ENCODE assay signal across 33 cellular contexts in the genomic region with DNA sequence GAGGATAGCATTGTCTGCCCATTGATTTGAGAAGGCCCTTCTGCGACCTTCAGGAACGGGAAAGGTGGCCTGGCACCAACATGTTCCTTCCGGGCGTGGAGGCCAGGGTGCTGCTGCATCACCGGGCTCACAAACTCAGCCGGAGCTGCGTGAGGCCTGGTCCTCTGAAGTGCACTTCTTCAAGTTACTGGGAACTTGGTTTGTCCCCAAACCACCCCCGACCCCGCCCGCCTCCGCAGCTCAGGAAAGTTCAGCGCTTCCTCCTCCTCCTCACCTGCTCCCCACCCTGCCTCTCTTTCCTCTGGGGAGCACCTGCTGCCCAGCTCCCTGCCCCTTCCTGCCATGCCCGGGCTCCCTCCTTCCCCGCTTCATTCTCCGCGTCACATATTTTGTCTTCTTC.
A peak's percentile ranks its signal among the peaks of the same experiment; 100 is the strongest.
DNase-seq lines count a peak whose midpoint lies in the region; ATAC-seq and TF ChIP-seq lines count a peak whose summit lies in the region.
"Had no signal": no experiment of that assay in that cellular context is flagged by ENCODE, and none has a peak within 500 bp of the region (broad histone marks: within the 10 kb centered on the region; RNA-seq: fewer than 3 reads in every experiment).

No MANE protein-coding gene starts in this region.

- H2BK12ac ChIP-seq in neuronal stem cell (ENCODE audit: low read length): no peak overlapping the region

- H3K36me3 ChIP-seq in right atrium auricular region (no peaks in the 10 kb centered on the region), heart left ventricle (no peaks in the 10 kb centered on the region), neuronal stem cell (replicated peaks in 1 of 2; ENCODE audit: control insufficient read depth in 2 of 2, insufficient read depth in 2 of 2, low read length in 2 of 2) (no peaks in the 10 kb centered on the region)
- H3K36me3 ChIP-seq: BE2C; BLaER1; BLaER1 treated with 17β-estradiol and CSF1 and Interleukin-3, amounts not matched to agents 10 nM and 100 nM had no signal

- no peak overlapping the region for H2BK120ac ChIP-seq in neuronal stem cell (ENCODE audit: low read depth, low read length)

- H2BK15ac ChIP-seq in neuronal stem cell (ENCODE audit: low read length): no peak overlapping the region

- H2BK5ac ChIP-seq in neuronal stem cell (ENCODE audit: low read length): no peak overlapping the region

- no peak overlapping the region for H3K4me3 Mint-ChIP-seq in activated naive CD8-positive, alpha-beta T cell treated with anti-CD3 and anti-CD28 coated beads for 36 hours
- H3K4me3 Mint-ChIP-seq: B cell; CD14-positive monocyte; CD4-positive, alpha-beta memory T cell; CD4-positive, alpha-beta T cell; CD4-positive, CD25-positive, alpha-beta regulatory T cell; CD8-positive, alpha-beta memory T cell; CD8-positive, alpha-beta T cell had no signal

- H4K8ac ChIP-seq in neuronal stem cell (ENCODE audit: low read depth, low read length): no peak overlapping the region

- no peak for TF ChIP-seq CTCF in right atrium auricular region (IDR thresholded peaks at IDR 0.05)
- TF ChIP-seq CTCF in heart left ventricle (IDR thresholded peaks at IDR 0.05): no peak

- peaks cover under 1% of the 10 kb centered on the region for H3K79me1 ChIP-seq in neuronal stem cell (ENCODE audit: low read depth, low read length)

- no peak overlapping the region for H3K9ac ChIP-seq in neuronal stem cell (ENCODE audit: low read depth, low read length, poor library complexity)
- H3K9ac ChIP-seq: BLaER1; BLaER1 treated with 17β-estradiol and CSF1 and Interleukin-3, amounts not matched to agents 10 nM and 100 nM had no signal

- H3K4ac ChIP-seq in neuronal stem cell (ENCODE audit: low read length): no peak overlapping the region

- H3K4me2 ChIP-seq in neuronal stem cell (ENCODE audit: insufficient read depth, low read length, poor library complexity, severe bottlenecking): no peak overlapping the region
- H3K4me2 ChIP-seq: A549; BLaER1; BLaER1 treated with 17β-estradiol and CSF1 and Interleukin-3, amounts not matched to agents 10 nM and 100 nM had no signal

- ATAC-seq in Right ventricle myocardium inferior (no peak), right cardiac atrium (no peak), heart left ventricle (no peak)
- ATAC-seq: A549; CD8-positive, alpha-beta T cell had no signal

- H4K91ac ChIP-seq in neuronal stem cell (ENCODE audit: low read depth, low read length, poor library complexity): no peak overlapping the region

- H2AK5ac ChIP-seq in neuronal stem cell (ENCODE audit: low read depth, low read length): no peak overlapping the region

- no peak overlapping the region for H3K27ac ChIP-seq in right atrium auricular region
- no peak overlapping the region for H3K27ac ChIP-seq in right cardiac atrium (ENCODE audit: low read length)
- H3K27ac ChIP-seq in heart left ventricle: no peak overlapping the region
- no peak overlapping the region for H3K27ac ChIP-seq in neuronal stem cell (replicated peaks; ENCODE audit: low read length)
- H3K27ac ChIP-seq: 22Rv1; A549; BLaER1; BLaER1 treated with 17β-estradiol and CSF1 and Interleukin-3, amounts not matched to agents 10 nM and 100 nM; C4-2B had no signal

- peak overlapping the region; percentile 37 for H3K23ac ChIP-seq in neuronal stem cell (ENCODE audit: low read depth, low read length, poor library complexity)

- TF ChIP-seq POLR2A in heart left ventricle (IDR thresholded peaks at IDR 0.05): no peak

- H3K27me3 Mint-ChIP-seq in activated naive CD8-positive, alpha-beta T cell treated with anti-CD3 and anti-CD28 coated beads for 36 hours: no peaks in the 10 kb centered on the region
- H3K27me3 Mint-ChIP-seq: CD4-positive, alpha-beta T cell; CD4-positive, CD25-positive, alpha-beta regulatory T cell had no signal

- H3K14ac ChIP-seq in neuronal stem cell (ENCODE audit: low read length): no peak overlapping the region

- H3K4me3 ChIP-seq in right atrium auricular region: no peak overlapping the region
- no peak overlapping the region for H3K4me3 ChIP-seq in right cardiac atrium (ENCODE audit: low read length)
- no peak overlapping the region for H3K4me3 ChIP-seq in heart left ventricle
- H3K4me3 ChIP-seq in neuronal stem cell (ENCODE audit: low read length in 2 of 2): no peak overlapping the region
- H3K4me3 ChIP-seq: A549; BLaER1; BLaER1 treated with 17β-estradiol and CSF1 and Interleukin-3, amounts not matched to agents 10 nM and 100 nM had no signal

- H3K4me1 ChIP-seq in right atrium auricular region: no peaks in the 10 kb centered on the region
- H3K4me1 ChIP-seq in right cardiac atrium (ENCODE audit: control insufficient read depth, insufficient read depth, low read length): no peaks in the 10 kb centered on the region
- peaks cover 0 to 4% (median 0%) of the 10 kb centered on the region in 12 donors for H3K4me1 ChIP-seq in heart left ventricle
- peaks cover 0 to 4% of the 10 kb centered on the region in 2 donors for H3K4me1 ChIP-seq in neuronal stem cell (ENCODE audit: control insufficient read depth in 2 of 2, insufficient read depth in 1 of 2, low read depth in 1 of 2, low read length in 2 of 2)
- H3K4me1 ChIP-seq: BE2C had no signal

- H3K9me3 ChIP-seq in right atrium auricular region (no peaks in the 10 kb centered on the region), right cardiac atrium (ENCODE audit: control insufficient read depth, low read length) (no peaks in the 10 kb centered on the region), heart left ventricle (no peaks in the 10 kb centered on the region), neuronal stem cell (replicated peaks in 1 of 2; ENCODE audit: control insufficient read depth in 2 of 2, insufficient read depth in 1 of 2, low read depth in 1 of 2, low read length in 2 of 2) (peaks cover 0 to 1% of the 10 kb centered on the region in 2 donors)
- H3K9me3 ChIP-seq: A549; BE2C; BLaER1; BLaER1 treated with 17β-estradiol and CSF1 and Interleukin-3, amounts not matched to agents 10 nM and 100 nM; Caco-2 had no signal

- H3K27ac Mint-ChIP-seq in activated naive CD8-positive, alpha-beta T cell treated with anti-CD3 and anti-CD28 coated beads for 36 hours: no peak overlapping the region
- H3K27ac Mint-ChIP-seq: B cell; CD14-positive monocyte; CD4-positive, alpha-beta memory T cell; CD4-positive, alpha-beta T cell; CD4-positive, CD25-positive, alpha-beta regulatory T cell; CD8-positive, alpha-beta T cell had no signal

- H3K18ac ChIP-seq in neuronal stem cell (ENCODE audit: low read length): no peak overlapping the region

- no peaks in the 10 kb centered on the region for H3K9me3 Mint-ChIP-seq in activated naive CD8-positive, alpha-beta T cell treated with anti-CD3 and anti-CD28 coated beads for 36 hours
- H3K9me3 Mint-ChIP-seq: CD4-positive, alpha-beta T cell; CD4-positive, CD25-positive, alpha-beta regulatory T cell; CD8-positive, alpha-beta memory T cell; CD8-positive, alpha-beta T cell had no signal

- DNase-seq in Right ventricle myocardium inferior (ENCODE audit: missing footprints): peak; percentile 64
- no peak for DNase-seq in right atrium auricular region (ENCODE audit: low spot score)
- peak in 2 of 3 donors; percentile 23 to 36 for DNase-seq in right cardiac atrium
- no peak for DNase-seq in heart left ventricle
- no peak for DNase-seq in neuronal stem cell (ENCODE audit: low spot score)
- DNase-seq in activated naive CD8-positive, alpha-beta T cell treated with anti-CD3 and anti-CD28 coated beads for 36 hours: no peak
- DNase-seq: 8988T; ACHN; AML-193; BE2C; C1 segment of cervical spinal cord; Caco-2; Calu3; CD4-positive, alpha-beta memory T cell; CD4-positive, alpha-beta T cell; CD4-positive, CD25-positive, alpha-beta regulatory T cell; CD8-positive, alpha-beta memory T cell; CD8-positive, alpha-beta T cell; COR-L47; DMS 273 treated with DMSO at 0.1 percent for 48 hours; DMS153; DMS53; DMS79; DMS79 treated with DMSO at 0.1 percent for 48 hours; DND-41; EL had no signal

- no peaks in the 10 kb centered on the region for H3K36me3 Mint-ChIP-seq in activated naive CD8-positive, alpha-beta T cell treated with anti-CD3 and anti-CD28 coated beads for 36 hours
- H3K36me3 Mint-ChIP-seq: CD14-positive monocyte; CD4-positive, alpha-beta memory T cell; CD4-positive, CD25-positive, alpha-beta regulatory T cell; CD8-positive, alpha-beta memory T cell; CD8-positive, alpha-beta T cell had no signal

- WGBS in right cardiac atrium: 85% methylated on average over 16 of the region's 16 CpGs
- 79 to 85% (median 82%) methylated on average over 15 to 16 of the region's 16 CpGs for WGBS in heart left ventricle, 4 donors
- no CpG with 5 or more reads among the region's 16 CpGs for WGBS in neuronal stem cell (ENCODE audit: extremely low coverage in 2 of 2, insufficient read length in 2 of 2, insufficient replicate concordance in 1 of 2), 2 donors

- intact Hi-C loops in Right ventricle myocardium inferior (cut with DNase I): no loop called here
- intact Hi-C loops in right cardiac atrium (cut with DNase I): no loop called here
- intact Hi-C loops in heart left ventricle (cut with DNase I): no loop called here

- H3K27me3 ChIP-seq in right atrium auricular region (no peaks in the 10 kb centered on the region), right cardiac atrium (ENCODE audit: control insufficient read depth, insufficient read depth) (no peaks in the 10 kb centered on the region), heart left ventricle (peaks cover 3 to 52% (median 16%) of the 10 kb centered on the region in 9 donors), neuronal stem cell (ENCODE audit: control insufficient read depth in 3 of 3, insufficient read depth in 3 of 3, low read depth in 1 of 3, low read length in 3 of 3) (peaks cover 0 to 29% (median 0%) of the 10 kb centered on the region in 3 experiments)
- H3K27me3 ChIP-seq: BE2C, BLaER1 had no signal

- no peaks in the 10 kb centered on the region for H3K4me1 Mint-ChIP-seq in activated naive CD8-positive, alpha-beta T cell treated with anti-CD3 and anti-CD28 coated beads for 36 hours
- H3K4me1 Mint-ChIP-seq: B cell; CD4-positive, alpha-beta memory T cell; CD4-positive, CD25-positive, alpha-beta regulatory T cell; CD8-positive, alpha-beta memory T cell had no signal

- H2AFZ ChIP-seq in neuronal stem cell (ENCODE audit: low read length): no peak overlapping the region

Comparison
In these comparisons a context has a peak if more than half of its experiments do, and no peak if none do; other contexts are left out.
1. DNase-seq: peak in Right ventricle myocardium inferior (single experiment) and right cardiac atrium (2 of 3); none in right atrium auricular region (single experiment), heart left ventricle (0 of 5), neuronal stem cell (single experiment) and activated naive CD8-positive, alpha-beta T cell treated with anti-CD3 and anti-CD28 coated beads for 36 hours (single experiment).